8 cellular contexts compared by ENCODE assay signal in the genomic region with DNA sequence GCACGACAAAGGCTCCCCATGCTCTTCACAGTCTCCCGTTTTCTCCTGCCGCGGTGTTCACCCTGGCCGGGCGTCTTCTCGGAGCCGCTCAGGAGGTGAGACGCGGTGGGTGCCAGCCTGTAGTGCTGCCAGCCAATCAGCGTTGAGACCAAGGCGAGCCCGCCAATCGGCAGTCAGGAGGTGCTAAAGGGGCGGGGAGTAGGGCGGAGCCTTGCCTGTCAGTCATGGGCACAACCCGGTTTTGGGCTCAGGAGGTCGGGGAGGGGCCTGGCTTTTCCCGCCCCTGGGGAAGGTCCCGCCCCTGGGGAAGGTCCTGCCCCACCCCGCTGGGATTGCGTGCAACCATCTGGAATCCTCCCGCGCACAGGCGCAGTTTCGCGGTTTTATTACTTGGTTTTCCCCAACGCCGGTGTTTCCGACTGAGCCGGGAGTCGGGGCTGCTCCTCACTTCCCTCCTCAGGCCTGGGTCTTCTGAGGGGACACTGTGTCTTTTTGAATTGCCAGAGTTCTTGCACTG. TPM values are rescaled to one million over a fixed set of nuclear protein-coding genes. Genes with fewer than 3 reads are reported as not detected.
DNase-seq lines count a peak whose midpoint lies in the region; ATAC-seq and TF ChIP-seq lines count a peak whose summit lies in the region.

A gene (minus strand): TSS at position 92 of the 517 bp plus-strand sequence. CDS start 1,421 bp downstream, outside the sequence.

- no peaks in the 10 kb centered on the region for H3K36me3 Mint-ChIP-seq in endothelial cell (ENCODE audit: low read depth, unreplicated experiment)

- H3K27me3 ChIP-seq in HL-60 (ENCODE audit: insufficient read depth, poor library complexity, severe bottlenecking), result no peaks in the 10 kb centered on the region

- 5 to 16% methylated on average over 27 to 30 of the region's 32 CpGs for WGBS in mesodermal cell (ENCODE audit: insufficient coverage in 2 of 2), 2 experiments

- H3K27ac ChIP-seq in C4-2B (peak within 1 kb of the TSS; percentile 40), HL-60 (replicated peaks) (peak within 1 kb of the TSS; percentile 79), mesodermal cell (ENCODE audit: low read depth, low read length, severe bottlenecking) (no peak within 1 kb of the TSS)

- DNase-seq in HL-60 (ENCODE audit: low read depth in 1 of 2, low spot score in 1 of 2) (peak; percentile 83 to 95), NOMO-1 treated with DMSO at 0.1 percent for 48 hours (lab: John Stamatoyannopoulos, UW; ENCODE audit: unreplicated experiment) (peak; percentile 98), endothelial cell (ENCODE audit: low spot score) (peak; percentile 97)
- peak; percentile 95 for DNase-seq in activated CD8-positive, alpha-beta memory T cell treated with anti-CD3 and anti-CD28 coated beads, Interleukin-2, amount 50 U/mL, for 24 hours (ENCODE audit: extremely low read depth)
- DNase-seq in stimulated activated CD8-positive, alpha-beta memory T cell treated with anti-CD3 and anti-CD28 coated beads, Interleukin-12 subunit alpha, Interleukin-12 subunit beta, amount 100 ng/mL, for 4 hours (ENCODE audit: low read depth), result peak; percentile 92

- peak within 1 kb of the TSS; percentile 18 for H3K27ac Mint-ChIP-seq in endothelial cell (ENCODE audit: unreplicated experiment)

- no peak for TF ChIP-seq CTCF in C4-2B (conservative IDR thresholded peaks at IDR 0.05)
- no peak for TF ChIP-seq CTCF in HL-60 (IDR thresholded peaks at IDR 0.05; ENCODE audit: insufficient read depth, low read length)
- no peak for TF ChIP-seq CTCF in endothelial cell (IDR thresholded peaks at IDR 0.05; ENCODE audit: unreplicated experiment)

- H3K9me3 Mint-ChIP-seq in endothelial cell (ENCODE audit: unreplicated experiment), result no peaks in the 10 kb centered on the region

- no peaks in the 10 kb centered on the region for H3K9me3 ChIP-seq in mesodermal cell (ENCODE audit: control insufficient read depth, low read length)

- ATAC-seq in GM19455 (IDR thresholded peaks at IDR 0.05; ENCODE audit: unreplicated experiment), result peak; percentile 87

- H3K4me3 ChIP-seq in HL-60 (replicated peaks; ENCODE audit: insufficient read depth, low read length) (peak within 1 kb of the TSS; percentile 29), mesodermal cell (ENCODE audit: extremely low read depth, insufficient read depth, low read length, poor library complexity, severe bottlenecking) (peak within 1 kb of the TSS; percentile 22)

- H3K4me1 ChIP-seq in mesodermal cell (ENCODE audit: control insufficient read depth, insufficient read depth, low read length, poor library complexity, severe bottlenecking), result no peaks in the 10 kb centered on the region

- peak within 1 kb of the TSS; percentile 83 for H3K4me3 Mint-ChIP-seq in endothelial cell (ENCODE audit: unreplicated experiment)

- H3K36me3 ChIP-seq in mesodermal cell (ENCODE audit: control insufficient read depth, insufficient read depth, low read length), result no peaks in the 10 kb centered on the region

- peaks cover 11% of the 10 kb centered on the region for H3K4me1 Mint-ChIP-seq in endothelial cell (ENCODE audit: unreplicated experiment)

- peaks cover 16% of the 10 kb centered on the region for H3K27me3 Mint-ChIP-seq in endothelial cell (ENCODE audit: unreplicated experiment)

RNA-seq across cellular contexts. Expression of the gene that starts here (rescaled TPM):
- not detected for total RNA-seq in endothelial cell (ENCODE audit: unreplicated experiment)
- polyA plus RNA-seq in mesodermal cell (2013, experiment 1 of 2), result not detected
- polyA plus RNA-seq in mesodermal cell (2013, experiment 2 of 2), result not detected

Comparison
In these comparisons a context has a peak if more than half of its experiments do, and no peak if none do; other contexts are left out.
1. Peak in DNase-seq in endothelial cell; RNA of the gene not detected or under 1 TPM.